Comparison of ENCODE assay signal across 27 cellular contexts in the genomic region with DNA sequence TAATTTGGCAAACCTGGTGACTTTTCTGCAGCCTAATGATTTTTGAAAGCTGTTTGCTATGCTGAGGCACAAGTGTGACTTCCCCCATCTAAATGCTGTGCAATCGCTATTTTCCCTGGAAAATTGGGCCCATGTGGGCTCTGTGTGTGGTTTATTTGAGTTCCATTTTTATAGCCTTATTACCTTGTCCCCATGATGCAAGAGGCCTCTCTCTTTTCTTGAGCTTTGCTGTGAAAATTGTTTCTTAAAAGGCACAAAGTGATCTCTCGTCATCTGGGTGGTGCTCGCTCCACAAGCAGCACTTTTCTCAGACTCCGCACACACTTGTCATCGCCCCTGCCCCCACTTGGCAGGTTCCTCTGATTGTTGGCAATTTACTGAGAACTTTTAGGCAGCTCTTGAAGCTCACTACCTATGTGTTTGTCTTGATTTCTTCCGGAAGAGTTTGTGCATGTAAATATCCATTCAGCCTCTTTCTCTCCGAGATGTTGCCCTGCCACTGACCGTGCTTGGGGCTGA. TPM values are rescaled to one million over a fixed set of nuclear protein-coding genes. Genes with fewer than 3 reads are reported as not detected.
DNase-seq lines count a peak whose midpoint lies in the region; ATAC-seq and TF ChIP-seq lines count a peak whose summit lies in the region.
"Had no signal": no experiment of that assay in that cellular context is flagged by ENCODE, and none has a peak within 500 bp of the region (broad histone marks: within the 10 kb centered on the region; RNA-seq: fewer than 3 reads in every experiment).

No MANE protein-coding gene starts in this region.

- no peak overlapping the region for H3K27ac ChIP-seq in lung (ENCODE audit: low read depth in 1 of 2, low read length in 1 of 2)
- H3K27ac ChIP-seq: heart left ventricle, uterus had no signal

- no peak for ATAC-seq in activated CD8-positive, alpha-beta memory T cell treated with anti-CD3 and anti-CD28 coated beads, Interleukin-2, amount 10 ng/mL, durations not matched to agents 7 days and 5 days
- no peak for ATAC-seq in T-helper 17 cell
- ATAC-seq in lung (ENCODE audit: insufficient read depth, low FRiP score), result no peak
- ATAC-seq: activated CD4-positive, alpha-beta T cell treated with anti-CD3 and anti-CD28 coated beads for 36 hours; heart left ventricle; left cardiac atrium; PC-3; sciatic nerve had no signal

- peaks cover 6% of the 10 kb centered on the region for H3K9me3 Mint-ChIP-seq in activated CD8-positive, alpha-beta memory T cell treated with anti-CD3 and anti-CD28 coated beads, Interleukin-2, amount 10 ng/mL, durations not matched to agents 7 days and 5 days (ENCODE audit: low read depth)
- H3K9me3 Mint-ChIP-seq in activated T-helper 1 cell treated with anti-CD3 and anti-CD28 coated beads, Interleukin-12 subunit alpha, Interleukin-12 subunit beta, Interleukin-2, Interleukin-4 antibody, amounts not matched to agents 30 ng/mL and 10 ng/mL and 1 ng/mL, durations not matched to agents 14 hours and 24 hours and 36 hours, result peaks cover 10% of the 10 kb centered on the region

- CTCF ChIA-PET in activated CD8-positive, alpha-beta memory T cell treated with anti-CD3 and anti-CD28 coated beads, Interleukin-2, amount 10 ng/mL, durations not matched to agents 7 days and 5 days (lab: Charles Lee), result interaction anchor here (1.0 to 2.0 kb wide), 6 partner anchors 11 to 120 kb away, joined by 3 to 6 read pairs (median 4); no protein-coding TSS in a partner anchor

- H3K4me3 ChIP-seq in lung (no peak overlapping the region), HAP-1 (no peak overlapping the region)
- H3K4me3 ChIP-seq: heart left ventricle, uterus had no signal

- TF ChIP-seq CTCF in lung (IDR thresholded peaks at IDR 0.05; ENCODE audit: control extremely low read depth, extremely low read depth), result no peak

- H3K4me1 Mint-ChIP-seq in activated CD8-positive, alpha-beta memory T cell treated with anti-CD3 and anti-CD28 coated beads, Interleukin-2, amount 10 ng/mL, durations not matched to agents 7 days and 5 days, result peaks cover 20% of the 10 kb centered on the region
- H3K4me1 Mint-ChIP-seq in T-helper 17 cell, result peaks cover 63% of the 10 kb centered on the region
- peaks cover 61% of the 10 kb centered on the region for H3K4me1 Mint-ChIP-seq in activated T-helper 1 cell treated with anti-CD3 and anti-CD28 coated beads, Interleukin-12 subunit alpha, Interleukin-12 subunit beta, Interleukin-2, Interleukin-4 antibody, amounts not matched to agents 30 ng/mL and 10 ng/mL and 1 ng/mL, durations not matched to agents 14 hours and 24 hours and 36 hours (ENCODE audit: low read depth)

- intact Hi-C loops in activated T-helper 1 cell treated with anti-CD3 and anti-CD28 coated beads, Interleukin-12 subunit alpha, Interleukin-12 subunit beta, Interleukin-2, Interleukin-4 antibody, amounts not matched to agents 30 ng/mL and 10 ng/mL and 1 ng/mL, durations not matched to agents 14 hours and 24 hours and 36 hours (cut with micrococcal nuclease), result no loop called here

- in situ Hi-C loops in HAP-1 (cut with MboI; ENCODE audit: low sequenced_read_pairs), result no loop called here

- H3K36me3 ChIP-seq in lung (ENCODE audit: control insufficient read depth in 2 of 2, insufficient read depth in 2 of 2, low read length in 2 of 2), result no peaks in the 10 kb centered on the region
- no peaks in the 10 kb centered on the region for H3K36me3 ChIP-seq in HAP-1 (replicated peaks)
- H3K36me3 ChIP-seq: heart left ventricle, neutrophil, uterus had no signal

- no peak overlapping the region for H3K4me3 Mint-ChIP-seq in activated CD8-positive, alpha-beta memory T cell treated with anti-CD3 and anti-CD28 coated beads, Interleukin-2, amount 10 ng/mL, durations not matched to agents 7 days and 5 days
- peak overlapping the region; percentile 50 for H3K4me3 Mint-ChIP-seq in T-helper 17 cell
- no peak overlapping the region for H3K4me3 Mint-ChIP-seq in activated T-helper 1 cell treated with anti-CD3 and anti-CD28 coated beads, Interleukin-12 subunit alpha, Interleukin-12 subunit beta, Interleukin-2, Interleukin-4 antibody, amounts not matched to agents 30 ng/mL and 10 ng/mL and 1 ng/mL, durations not matched to agents 14 hours and 24 hours and 36 hours
- H3K4me3 Mint-ChIP-seq: activated CD4-positive, alpha-beta T cell treated with anti-CD3 and anti-CD28 coated beads for 36 hours; activated T-cell treated with anti-CD3 and anti-CD28 coated beads, Interleukin-2, amount 50 U/mL, for 24 hours had no signal

- 73 to 87% methylated on average over 8 of the region's 8 CpGs for WGBS in lung, 2 donors

- H3K27me3 Mint-ChIP-seq in activated CD8-positive, alpha-beta memory T cell treated with anti-CD3 and anti-CD28 coated beads, Interleukin-2, amount 10 ng/mL, durations not matched to agents 7 days and 5 days, result no peaks in the 10 kb centered on the region
- H3K27me3 Mint-ChIP-seq in T-helper 17 cell, result no peaks in the 10 kb centered on the region
- no peaks in the 10 kb centered on the region for H3K27me3 Mint-ChIP-seq in activated T-helper 1 cell treated with anti-CD3 and anti-CD28 coated beads, Interleukin-12 subunit alpha, Interleukin-12 subunit beta, Interleukin-2, Interleukin-4 antibody, amounts not matched to agents 30 ng/mL and 10 ng/mL and 1 ng/mL, durations not matched to agents 14 hours and 24 hours and 36 hours (ENCODE audit: insufficient read depth)
- H3K27me3 Mint-ChIP-seq: activated CD4-positive, alpha-beta T cell treated with anti-CD3 and anti-CD28 coated beads for 36 hours; activated T-cell treated with anti-CD3 and anti-CD28 coated beads, Interleukin-2, amount 50 U/mL, for 24 hours had no signal

- H3K27me3 ChIP-seq in lung (ENCODE audit: control insufficient read depth, insufficient read depth), result no peaks in the 10 kb centered on the region
- H3K27me3 ChIP-seq in HAP-1 (ENCODE audit: low read depth), result no peaks in the 10 kb centered on the region
- H3K27me3 ChIP-seq: heart left ventricle, neutrophil, uterus had no signal

- no peaks in the 10 kb centered on the region for H3K9me3 ChIP-seq in T-helper 17 cell (ENCODE audit: control insufficient read depth, low read length, poor library complexity, severe bottlenecking)
- H3K9me3 ChIP-seq in lung (ENCODE audit: control insufficient read depth in 2 of 2, insufficient read depth in 1 of 2, low read length in 1 of 2), result no peaks in the 10 kb centered on the region
- no peaks in the 10 kb centered on the region for H3K9me3 ChIP-seq in HAP-1
- H3K9me3 ChIP-seq: heart left ventricle, neutrophil, SK-N-SH, uterus had no signal

- H3K27ac Mint-ChIP-seq in activated CD8-positive, alpha-beta memory T cell treated with anti-CD3 and anti-CD28 coated beads, Interleukin-2, amount 10 ng/mL, durations not matched to agents 7 days and 5 days, result peak overlapping the region; percentile 4
- peak overlapping the region; percentile 73 for H3K27ac Mint-ChIP-seq in T-helper 17 cell
- no peak overlapping the region for H3K27ac Mint-ChIP-seq in activated T-helper 1 cell treated with anti-CD3 and anti-CD28 coated beads, Interleukin-12 subunit alpha, Interleukin-12 subunit beta, Interleukin-2, Interleukin-4 antibody, amounts not matched to agents 30 ng/mL and 10 ng/mL and 1 ng/mL, durations not matched to agents 14 hours and 24 hours and 36 hours
- H3K27ac Mint-ChIP-seq: activated CD4-positive, alpha-beta T cell treated with anti-CD3 and anti-CD28 coated beads for 36 hours had no signal

- DNase-seq in activated CD8-positive, alpha-beta memory T cell treated with anti-CD3 and anti-CD28 coated beads, Interleukin-2, amount 10 ng/mL, durations not matched to agents 7 days and 5 days, result no peak
- DNase-seq in activated CD8-positive, alpha-beta memory T cell treated with anti-CD3 and anti-CD28 coated beads for 24 hours, result no peak
- DNase-seq in T-helper 17 cell (no peak), lung (ENCODE audit: low spot score) (peak; percentile 48), iPS-NIHi11 (ENCODE audit: low spot score) (no peak), HAP-1 (ENCODE audit: low spot score in 2 of 2) (no peak), kidney glomerular epithelial cell (lab: John Stamatoyannopoulos, UW) (no peak)
- DNase-seq in activated T-helper 1 cell treated with anti-CD3 and anti-CD28 coated beads, Interleukin-12 subunit alpha, Interleukin-12 subunit beta, Interleukin-2, Interleukin-4 antibody, amounts not matched to agents 30 ng/mL and 10 ng/mL and 1 ng/mL, durations not matched to agents 14 hours and 24 hours and 36 hours (ENCODE audit: low spot score), result no peak
- DNase-seq: activated CD4-positive, alpha-beta T cell treated with anti-CD3 and anti-CD28 coated beads for 36 hours; activated T-cell treated with anti-CD3 and anti-CD28 coated beads, Interleukin-2, amount 50 U/mL, for 24 hours; amniotic stem cell; DMS53; effector CD4-positive, alpha-beta T cell; GDM1; HCEC 1CT; heart left ventricle; left cardiac atrium; mesendoderm; NCI-H1436; NCI-H2081 treated with DMSO at 0.1 percent for 48 hours; NK-92 treated with Interleukin-12 subunit alpha and Interleukin-12 subunit beta, amount 100 ng/mL, for 24 hours; PC-3; SK-N-SH; stimulated activated naive CD4-positive, alpha-beta T cell; uterus had no signal

- H3K4me1 ChIP-seq in lung (ENCODE audit: control insufficient read depth in 2 of 2, insufficient read depth in 2 of 2, low read length in 2 of 2) (peaks cover 29 to 56% of the 10 kb centered on the region in 2 donors), HAP-1 (no peaks in the 10 kb centered on the region)

- H3K36me3 Mint-ChIP-seq in activated CD8-positive, alpha-beta memory T cell treated with anti-CD3 and anti-CD28 coated beads, Interleukin-2, amount 10 ng/mL, durations not matched to agents 7 days and 5 days, result peaks cover 47% of the 10 kb centered on the region
- H3K36me3 Mint-ChIP-seq in T-helper 17 cell (ENCODE audit: low read depth), result peaks cover 6% of the 10 kb centered on the region
- peaks cover 23% of the 10 kb centered on the region for H3K36me3 Mint-ChIP-seq in activated T-helper 1 cell treated with anti-CD3 and anti-CD28 coated beads, Interleukin-12 subunit alpha, Interleukin-12 subunit beta, Interleukin-2, Interleukin-4 antibody, amounts not matched to agents 30 ng/mL and 10 ng/mL and 1 ng/mL, durations not matched to agents 14 hours and 24 hours and 36 hours (ENCODE audit: low read depth)

RNA-seq across cellular contexts. Expression of a gene that starts 24.9 kb away (rescaled TPM):
- total RNA-seq in activated CD8-positive, alpha-beta memory T cell treated with anti-CD3 and anti-CD28 coated beads, Interleukin-2, amount 10 ng/mL, durations not matched to agents 7 days and 5 days, result 10 to 100 TPM; 56.8 to 81.8 TPM
- total RNA-seq in T-helper 17 cell (100 to 1,000 TPM; 143 to 144 TPM), lung (10 to 100 TPM; 35.8 to 38.0 TPM)
- polyA plus RNA-seq in lung, result 10 to 100 TPM; 13.4 to 16.6 TPM
- total RNA-seq in activated T-helper 1 cell treated with anti-CD3 and anti-CD28 coated beads, Interleukin-12 subunit alpha, Interleukin-12 subunit beta, Interleukin-2, Interleukin-4 antibody, amounts not matched to agents 30 ng/mL and 10 ng/mL and 1 ng/mL, durations not matched to agents 14 hours and 24 hours and 36 hours, result 33.6 and 33.7 TPM in 2 replicates
